ENCODE assay signal across 23 cellular contexts in genomic region chr4:154435895-154436294, GRCh38.
"Had no signal": no experiment of that assay in that cellular context is flagged by ENCODE, and none has a peak within 500 bp of the region (broad histone marks: within the 10 kb centered on the region; RNA-seq: fewer than 3 reads in every experiment).

No MANE protein-coding gene starts in this region.

- DNase-seq: activated CD8-positive, alpha-beta memory T cell treated with anti-CD3 and anti-CD28 coated beads for 24 hours; activated CD8-positive, alpha-beta memory T cell treated with anti-CD3 and anti-CD28 coated beads, Interleukin-2, amount 50 U/mL, for 4 hours; activated naive CD4-positive, alpha-beta T cell; activated T-cell treated with anti-CD3 and anti-CD28 coated beads, Interleukin-2, amount 50 U/mL, for 4 hours; adrenal gland; brain microvascular endothelial cell; caudate nucleus; effector CD4-positive, alpha-beta T cell; heart right ventricle; lower lobe of right lung; naive thymus-derived CD4-positive, alpha-beta T cell; occipital lobe; posterior cingulate gyrus; small intestine; stimulated activated CD4-positive, alpha-beta T cell treated with anti-CD3 and anti-CD28 coated beads, Interleukin-2, amount 100 ng/mL, for 24 hours; stimulated activated naive CD8-positive, alpha-beta T cell treated with anti-CD3 and anti-CD28 coated beads, Interleukin-15, amount 100 ng/mL, for 72 hours; tibial artery had no signal

- H3K36me3 Mint-ChIP-seq: activated naive CD8-positive, alpha-beta T cell; naive thymus-derived CD4-positive, alpha-beta T cell; stimulated activated effector memory CD8-positive, alpha-beta T cell treated with anti-CD3 and anti-CD28 coated beads, Interleukin-12 subunit alpha, Interleukin-12 subunit beta, amount 100 ng/mL, for 72 hours had no signal

- H3K27ac Mint-ChIP-seq: activated naive CD8-positive, alpha-beta T cell; activated T-helper 2 cell treated with anti-CD3 and anti-CD28 coated beads, Interferon-gamma antibody, Interleukin-2, Interleukin-4, amounts not matched to agents 10 μg/mL and 5 μg/mL and 100 μg/mL, durations not matched to agents 14 hours and 24 hours and 36 hours; dendritic cell treated with granulocyte-macrophage colony-stimulating factor and Interleukin-4, amounts not matched to agents 40 ng/mL and 50 ng/mL, for 4 days; naive thymus-derived CD4-positive, alpha-beta T cell; stimulated activated effector memory CD8-positive, alpha-beta T cell treated with anti-CD3 and anti-CD28 coated beads, Interleukin-12 subunit alpha, Interleukin-12 subunit beta, amount 100 ng/mL, for 72 hours; stimulated activated naive CD8-positive, alpha-beta T cell treated with anti-CD3 and anti-CD28 coated beads, Interleukin-15, amount 100 ng/mL, for 72 hours had no signal

- H3K9me3 Mint-ChIP-seq: activated T-cell treated with anti-CD3 and anti-CD28 coated beads, Interleukin-2, amount 50 U/mL, for 4 hours; activated T-helper 2 cell treated with anti-CD3 and anti-CD28 coated beads, Interferon-gamma antibody, Interleukin-2, Interleukin-4, amounts not matched to agents 10 μg/mL and 5 μg/mL and 100 μg/mL, durations not matched to agents 14 hours and 24 hours and 36 hours; dendritic cell treated with granulocyte-macrophage colony-stimulating factor and Interleukin-4, amounts not matched to agents 40 ng/mL and 50 ng/mL, for 4 days; neural crest cell; stimulated activated effector memory CD8-positive, alpha-beta T cell treated with anti-CD3 and anti-CD28 coated beads, Interleukin-12 subunit alpha, Interleukin-12 subunit beta, amount 100 ng/mL, for 72 hours; stimulated activated naive CD8-positive, alpha-beta T cell treated with anti-CD3 and anti-CD28 coated beads, Interleukin-15, amount 100 ng/mL, for 72 hours had no signal

- H3K4me3 Mint-ChIP-seq: activated naive CD8-positive, alpha-beta T cell; activated T-cell treated with anti-CD3 and anti-CD28 coated beads, Interleukin-2, amount 50 U/mL, for 4 hours; dendritic cell treated with granulocyte-macrophage colony-stimulating factor and Interleukin-4, amounts not matched to agents 40 ng/mL and 50 ng/mL, for 4 days; naive thymus-derived CD4-positive, alpha-beta T cell; neural crest cell; stimulated activated effector memory CD8-positive, alpha-beta T cell treated with anti-CD3 and anti-CD28 coated beads, Interleukin-12 subunit alpha, Interleukin-12 subunit beta, amount 100 ng/mL, for 72 hours; stimulated activated naive CD8-positive, alpha-beta T cell treated with anti-CD3 and anti-CD28 coated beads, Interleukin-15, amount 100 ng/mL, for 72 hours had no signal

- ATAC-seq: activated T-cell treated with anti-CD3 and anti-CD28 coated beads, Interleukin-2, amount 50 U/mL, for 4 hours; heart right ventricle; lower lobe of right lung; naive thymus-derived CD4-positive, alpha-beta T cell; sciatic nerve; stimulated activated effector memory CD8-positive, alpha-beta T cell treated with anti-CD3 and anti-CD28 coated beads, Interleukin-12 subunit alpha, Interleukin-12 subunit beta, amount 100 ng/mL, for 72 hours; stimulated activated naive CD8-positive, alpha-beta T cell treated with anti-CD3 and anti-CD28 coated beads, Interleukin-15, amount 100 ng/mL, for 72 hours had no signal

- H3K4me1 Mint-ChIP-seq: naive thymus-derived CD4-positive, alpha-beta T cell; neural crest cell; stimulated activated effector memory CD8-positive, alpha-beta T cell treated with anti-CD3 and anti-CD28 coated beads, Interleukin-12 subunit alpha, Interleukin-12 subunit beta, amount 100 ng/mL, for 72 hours; stimulated activated naive CD8-positive, alpha-beta T cell treated with anti-CD3 and anti-CD28 coated beads, Interleukin-15, amount 100 ng/mL, for 72 hours had no signal
